Comparison of ENCODE assay signal across 8 cellular contexts in the genomic region with DNA sequence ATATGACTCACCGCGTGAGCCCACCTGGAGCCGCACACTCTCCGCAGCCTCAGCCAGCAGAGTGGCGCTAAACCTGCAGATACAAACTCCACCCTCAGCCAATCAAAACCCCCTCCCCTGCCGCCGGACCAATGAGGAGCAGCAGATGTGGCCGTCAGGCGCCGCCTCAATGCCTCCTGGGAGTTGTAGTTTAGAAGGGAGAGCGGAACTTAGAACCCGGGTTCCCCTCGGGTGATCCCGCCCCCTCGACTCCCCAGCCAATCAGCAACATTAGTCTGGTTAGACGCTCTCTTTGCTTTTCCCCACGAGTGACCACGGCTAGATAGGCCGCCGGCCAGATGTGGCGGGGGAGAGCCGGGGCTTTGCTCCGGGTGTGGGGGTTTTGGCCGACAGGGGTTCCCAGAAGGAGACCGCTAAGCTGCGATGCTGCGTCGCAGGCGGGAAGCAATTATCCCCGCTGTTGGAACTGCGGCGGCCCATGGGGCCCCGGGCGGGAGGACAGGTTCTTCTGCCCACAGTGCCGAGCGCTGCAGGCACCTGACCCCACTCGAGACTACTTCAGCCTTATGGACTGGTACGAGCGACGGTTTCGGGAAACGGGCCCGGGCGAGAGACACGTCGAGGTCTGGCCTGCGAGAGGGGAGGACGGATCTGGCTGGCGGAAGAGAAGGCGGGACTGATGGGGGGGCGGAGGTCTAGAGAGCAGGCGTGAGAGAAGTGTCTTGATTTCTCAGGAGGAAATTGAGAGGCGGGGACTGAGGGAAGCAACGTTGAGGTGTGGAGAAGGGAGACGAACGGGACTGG. TPM values are rescaled to one million over a fixed set of nuclear protein-coding genes. Genes with fewer than 3 reads are reported as not detected.
DNase-seq lines count a peak whose midpoint lies in the region; ATAC-seq, FAIRE-seq and TF ChIP-seq lines count a peak whose summit lies in the region.

TSS of gene CHEK2 (minus strand) at position 63 of the 804 bp plus-strand sequence. CDS start 7,099 bp downstream, outside the sequence.
A gene with protein sequence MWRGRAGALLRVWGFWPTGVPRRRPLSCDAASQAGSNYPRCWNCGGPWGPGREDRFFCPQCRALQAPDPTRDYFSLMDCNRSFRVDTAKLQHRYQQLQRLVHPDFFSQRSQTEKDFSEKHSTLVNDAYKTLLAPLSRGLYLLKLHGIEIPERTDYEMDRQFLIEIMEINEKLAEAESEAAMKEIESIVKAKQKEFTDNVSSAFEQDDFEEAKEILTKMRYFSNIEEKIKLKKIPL (plus strand): TSS at position 282 of the 804 bp plus-strand sequence. CDS start 57 bp downstream, at position 339.

- DNase-seq in BE2C (peak; percentile 99), GM19239 (ENCODE audit: insufficient read length, low spot score) (peak; percentile 80), NCI-H524 treated with DMSO at 0.1 percent for 48 hours (lab: John Stamatoyannopoulos, UW) (peak; percentile 96), colonic mucosa (peak; percentile 99), kidney tubule cell (ENCODE audit: low spot score) (peak; percentile 99)
- DNase-seq in activated CD4-positive, alpha-beta T cell treated with anti-CD3 and anti-CD28 coated beads for 48 hours, result peak; percentile 98
- DNase-seq in stimulated activated CD4-positive, alpha-beta T cell treated with anti-CD3 and anti-CD28 coated beads, Interleukin-1b, Interleukin-23, amount 100 ng/mL, for 24 hours (ENCODE audit: low read depth in 4 of 4, low spot score in 1 of 4), result peak; percentile 86 to 97 (median 92)

- no peaks in the 10 kb centered on the region for H3K4me1 ChIP-seq in BE2C
- no peaks in the 10 kb centered on the region for H3K4me1 ChIP-seq in colonic mucosa

- peak within 1 kb of the TSS; percentile 82 to 93 for H3K9ac ChIP-seq in colonic mucosa (ENCODE audit: low read depth in 2 of 2, low read length in 2 of 2)

- peak; percentile 80 for ATAC-seq in HG03457 (IDR thresholded peaks at IDR 0.05; ENCODE audit: unreplicated experiment)

- peak within 1 kb of the TSS; percentile 95 for H3K4me3 ChIP-seq in BE2C (ENCODE audit: low read depth, low read length)
- peak within 1 kb of the TSS; percentile 97 for H3K4me3 ChIP-seq in colonic mucosa

- peak within 1 kb of the TSS; percentile 99 for H3K27ac ChIP-seq in colonic mucosa

- peak; percentile 99 for FAIRE-seq in GM19239 (lab: Jason Lieb, UNC)

- H3K36me3 ChIP-seq in BE2C, result peaks cover 24% of the 10 kb centered on the region
- no peaks in the 10 kb centered on the region for H3K36me3 ChIP-seq in colonic mucosa

- H3K9me3 ChIP-seq in BE2C, result no peaks in the 10 kb centered on the region
- no peaks in the 10 kb centered on the region for H3K9me3 ChIP-seq in colonic mucosa

- intact Hi-C loops in colonic mucosa (cut with DNase I), result no loop called here

- H3K27me3 ChIP-seq in BE2C (no peaks in the 10 kb centered on the region), colonic mucosa (no peaks in the 10 kb centered on the region)

- TF ChIP-seq CTCF in BE2C (IDR thresholded peaks at IDR 0.05; ENCODE audit: low read depth, low read length) (0 out of 2 replicates have a peak, but pooled peaks have one; percentile 7), colonic mucosa (IDR thresholded peaks at IDR 0.05) (no peak)

RNA-seq across cellular contexts. Expression of gene CHEK2, which starts in this region (rescaled TPM):
- polyA plus RNA-seq in BE2C (2012; ENCODE audit: insufficient read depth, insufficient read length, low read depth), result 4.4 TPM
- 10 to 100 TPM; 12.2 to 36.0 TPM for total RNA-seq in colonic mucosa

RNA-seq across cellular contexts. Expression of the second gene that starts in this region (rescaled TPM):
- polyA plus RNA-seq in BE2C (2012; ENCODE audit: insufficient read depth, insufficient read length, low read depth), result 19.5 TPM
- total RNA-seq in colonic mucosa, result 10 to 100 TPM; 11.7 to 15.6 TPM

Comparison
In these comparisons a context has a peak if more than half of its experiments do, and no peak if none do; other contexts are left out.
1. Peak in every context shown above with its lines: DNase-seq, ATAC-seq, H3K4me3 ChIP-seq and H3K27ac ChIP-seq.